Comparison of ENCODE assay signal across 3 cellular contexts in genomic region chr5:912356-913091, GRCh38.
TF ChIP-seq lines count a peak whose summit lies in the region.

No MANE protein-coding gene starts in this region.

TF ChIP-seq in A549, 52 proteins besides CTCF, POLR2A, EP300 and RAD21 (continues in another document):
- peak; percentile 75 for TF ChIP-seq MYC (IDR thresholded peaks at IDR 0.05; ENCODE audit: borderline replicate concordance, low read length)
- 0 out of 3 replicates have a peak, but pooled peaks have one; percentile 31 for TF ChIP-seq SMC3 (IDR thresholded peaks at IDR 0.05)
- peak; percentile 86; the same call in 1 of the 2 replicates for TF ChIP-seq GATA3 (IDR thresholded peaks at IDR 0.05; ENCODE audit: borderline replicate concordance)
- no peak for TF ChIP-seq NR3C1 (IDR thresholded peaks at IDR 0.05)
- TF ChIP-seq CHD2 (IDR thresholded peaks at IDR 0.05; ENCODE audit: low read length, partially characterized antibody), result peak; percentile 45
- peak; percentile 28; the same call in 1 of the 2 replicates for TF ChIP-seq NPAS2 (CRISPR knock-in tag; IDR thresholded peaks at IDR 0.05; ENCODE audit: borderline replicate concordance)
- TF ChIP-seq, protein P1, sequence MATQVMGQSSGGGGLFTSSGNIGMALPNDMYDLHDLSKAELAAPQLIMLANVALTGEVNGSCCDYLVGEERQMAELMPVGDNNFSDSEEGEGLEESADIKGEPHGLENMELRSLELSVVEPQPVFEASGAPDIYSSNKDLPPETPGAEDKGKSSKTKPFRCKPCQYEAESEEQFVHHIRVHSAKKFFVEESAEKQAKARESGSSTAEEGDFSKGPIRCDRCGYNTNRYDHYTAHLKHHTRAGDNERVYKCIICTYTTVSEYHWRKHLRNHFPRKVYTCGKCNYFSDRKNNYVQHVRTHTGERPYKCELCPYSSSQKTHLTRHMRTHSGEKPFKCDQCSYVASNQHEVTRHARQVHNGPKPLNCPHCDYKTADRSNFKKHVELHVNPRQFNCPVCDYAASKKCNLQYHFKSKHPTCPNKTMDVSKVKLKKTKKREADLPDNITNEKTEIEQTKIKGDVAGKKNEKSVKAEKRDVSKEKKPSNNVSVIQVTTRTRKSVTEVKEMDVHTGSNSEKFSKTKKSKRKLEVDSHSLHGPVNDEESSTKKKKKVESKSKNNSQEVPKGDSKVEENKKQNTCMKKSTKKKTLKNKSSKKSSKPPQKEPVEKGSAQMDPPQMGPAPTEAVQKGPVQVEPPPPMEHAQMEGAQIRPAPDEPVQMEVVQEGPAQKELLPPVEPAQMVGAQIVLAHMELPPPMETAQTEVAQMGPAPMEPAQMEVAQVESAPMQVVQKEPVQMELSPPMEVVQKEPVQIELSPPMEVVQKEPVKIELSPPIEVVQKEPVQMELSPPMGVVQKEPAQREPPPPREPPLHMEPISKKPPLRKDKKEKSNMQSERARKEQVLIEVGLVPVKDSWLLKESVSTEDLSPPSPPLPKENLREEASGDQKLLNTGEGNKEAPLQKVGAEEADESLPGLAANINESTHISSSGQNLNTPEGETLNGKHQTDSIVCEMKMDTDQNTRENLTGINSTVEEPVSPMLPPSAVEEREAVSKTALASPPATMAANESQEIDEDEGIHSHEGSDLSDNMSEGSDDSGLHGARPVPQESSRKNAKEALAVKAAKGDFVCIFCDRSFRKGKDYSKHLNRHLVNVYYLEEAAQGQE (IDR thresholded peaks at IDR 0.05), result no peak
- peak; percentile 90 for TF ChIP-seq FOXS1 (CRISPR knock-in tag; IDR thresholded peaks at IDR 0.05)
- TF ChIP-seq TFCP2L1 (CRISPR knock-in tag; IDR thresholded peaks at IDR 0.05), result peak; percentile 91; the same call in 1 of the 2 replicates
- no peak for TF ChIP-seq ZFP36 (IDR thresholded peaks at IDR 0.05; ENCODE audit: borderline replicate concordance, partially characterized antibody)
- TF ChIP-seq, protein P2, sequence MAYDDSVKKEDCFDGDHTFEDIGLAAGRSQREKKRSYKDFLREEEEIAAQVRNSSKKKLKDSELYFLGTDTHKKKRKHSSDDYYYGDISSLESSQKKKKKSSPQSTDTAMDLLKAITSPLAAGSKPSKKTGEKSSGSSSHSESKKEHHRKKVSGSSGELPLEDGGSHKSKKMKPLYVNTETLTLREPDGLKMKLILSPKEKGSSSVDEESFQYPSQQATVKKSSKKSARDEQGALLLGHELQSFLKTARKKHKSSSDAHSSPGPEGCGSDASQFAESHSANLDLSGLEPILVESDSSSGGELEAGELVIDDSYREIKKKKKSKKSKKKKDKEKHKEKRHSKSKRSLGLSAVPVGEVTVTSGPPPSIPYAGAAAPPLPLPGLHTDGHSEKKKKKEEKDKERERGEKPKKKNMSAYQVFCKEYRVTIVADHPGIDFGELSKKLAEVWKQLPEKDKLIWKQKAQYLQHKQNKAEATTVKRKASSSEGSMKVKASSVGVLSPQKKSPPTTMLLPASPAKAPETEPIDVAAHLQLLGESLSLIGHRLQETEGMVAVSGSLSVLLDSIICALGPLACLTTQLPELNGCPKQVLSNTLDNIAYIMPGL (CRISPR knock-in tag; IDR thresholded peaks at IDR 0.05; ENCODE audit: borderline replicate concordance), result no peak; the same call in 1 of the 2 replicates
- peak; percentile 100 for TF ChIP-seq BHLHE40 (IDR thresholded peaks at IDR 0.05; ENCODE audit: low read depth, low read length)
- peak; percentile 28; the same call in 1 of the 2 replicates for TF ChIP-seq E2F6 (IDR thresholded peaks at IDR 0.05; ENCODE audit: borderline replicate concordance, low read depth)
- peak; percentile 96 for TF ChIP-seq FOSB (CRISPR knock-in tag; IDR thresholded peaks at IDR 0.05)
- no peak for TF ChIP-seq ZNF302 (CRISPR knock-in tag; IDR thresholded peaks at IDR 0.05)
- TF ChIP-seq TP53 (CRISPR knock-in tag; IDR thresholded peaks at IDR 0.05), result peak; percentile 96; the same call in 1 of the 2 replicates

TF ChIP-seq in IMR-90, 13 proteins besides CTCF, POLR2A, EP300 and RAD21:
- 0 out of 2 replicates have a peak, but pooled peaks have one; percentile 9 for TF ChIP-seq SMC3 (IDR thresholded peaks at IDR 0.05; ENCODE audit: low read depth, low read length)
- TF ChIP-seq BHLHE40 (IDR thresholded peaks at IDR 0.05; ENCODE audit: low read depth, low read length), result peak; percentile 97
- no peak for TF ChIP-seq ELK1 (IDR thresholded peaks at IDR 0.05; ENCODE audit: borderline replicate concordance, low read depth, low read length)
- peak; percentile 17; the same call in 1 of the 2 replicates for TF ChIP-seq CEBPB (IDR thresholded peaks at IDR 0.05; ENCODE audit: low read depth, low read length)
- no peak for TF ChIP-seq MAZ (IDR thresholded peaks at IDR 0.05; ENCODE audit: borderline replicate concordance, low read depth, low read length)
- TF ChIP-seq NFE2L2 (IDR thresholded peaks at IDR 0.05; ENCODE audit: low read depth, low read length), result peak; percentile 61
- TF ChIP-seq MAFK (IDR thresholded peaks at IDR 0.05; ENCODE audit: low read depth, low read length), result no peak
- TF ChIP-seq FOS (IDR thresholded peaks at IDR 0.05; ENCODE audit: low read depth, low read length), result peak; percentile 99
- no peak for TF ChIP-seq RFX5 (IDR thresholded peaks at IDR 0.05; ENCODE audit: low read depth, low read length)
- TF ChIP-seq USF2 (IDR thresholded peaks at IDR 0.05; ENCODE audit: low read depth, low read length), result peak; percentile 70

TF ChIP-seq in HEK293T, 16 proteins besides CTCF, POLR2A, EP300 and RAD21:
- TF ChIP-seq ELF4 (IDR thresholded peaks at IDR 0.05) (no peak), BHLHE40 (IDR thresholded peaks at IDR 0.05; ENCODE audit: borderline replicate concordance) (no peak), FOXA1 (IDR thresholded peaks at IDR 0.05) (no peak), TARDBP (IDR thresholded peaks at IDR 0.05) (no peak), FOXM1 (IDR thresholded peaks at IDR 0.05; ENCODE audit: borderline replicate concordance) (no peak), SP1 (IDR thresholded peaks at IDR 0.05) (no peak), FOXK2 (IDR thresholded peaks at IDR 0.05) (no peak), SUZ12 (IDR thresholded peaks at IDR 0.05) (no peak), ZNF384 (IDR thresholded peaks at IDR 0.05) (no peak), LEF1 (IDR thresholded peaks at IDR 0.05; ENCODE audit: borderline replicate concordance) (no peak), ARNT (IDR thresholded peaks at IDR 0.05) (no peak), CTBP1 (IDR thresholded peaks at IDR 0.05; ENCODE audit: borderline replicate concordance) (no peak), NFRKB (IDR thresholded peaks at IDR 0.05) (no peak), HDGF (IDR thresholded peaks at IDR 0.05; ENCODE audit: borderline replicate concordance) (no peak), L3MBTL2 (conservative IDR thresholded peaks at IDR 0.05) (no peak), PKNOX1 (IDR thresholded peaks at IDR 0.05) (no peak)
